ENCODE assay signal across 1 cellular context in the genomic region with DNA sequence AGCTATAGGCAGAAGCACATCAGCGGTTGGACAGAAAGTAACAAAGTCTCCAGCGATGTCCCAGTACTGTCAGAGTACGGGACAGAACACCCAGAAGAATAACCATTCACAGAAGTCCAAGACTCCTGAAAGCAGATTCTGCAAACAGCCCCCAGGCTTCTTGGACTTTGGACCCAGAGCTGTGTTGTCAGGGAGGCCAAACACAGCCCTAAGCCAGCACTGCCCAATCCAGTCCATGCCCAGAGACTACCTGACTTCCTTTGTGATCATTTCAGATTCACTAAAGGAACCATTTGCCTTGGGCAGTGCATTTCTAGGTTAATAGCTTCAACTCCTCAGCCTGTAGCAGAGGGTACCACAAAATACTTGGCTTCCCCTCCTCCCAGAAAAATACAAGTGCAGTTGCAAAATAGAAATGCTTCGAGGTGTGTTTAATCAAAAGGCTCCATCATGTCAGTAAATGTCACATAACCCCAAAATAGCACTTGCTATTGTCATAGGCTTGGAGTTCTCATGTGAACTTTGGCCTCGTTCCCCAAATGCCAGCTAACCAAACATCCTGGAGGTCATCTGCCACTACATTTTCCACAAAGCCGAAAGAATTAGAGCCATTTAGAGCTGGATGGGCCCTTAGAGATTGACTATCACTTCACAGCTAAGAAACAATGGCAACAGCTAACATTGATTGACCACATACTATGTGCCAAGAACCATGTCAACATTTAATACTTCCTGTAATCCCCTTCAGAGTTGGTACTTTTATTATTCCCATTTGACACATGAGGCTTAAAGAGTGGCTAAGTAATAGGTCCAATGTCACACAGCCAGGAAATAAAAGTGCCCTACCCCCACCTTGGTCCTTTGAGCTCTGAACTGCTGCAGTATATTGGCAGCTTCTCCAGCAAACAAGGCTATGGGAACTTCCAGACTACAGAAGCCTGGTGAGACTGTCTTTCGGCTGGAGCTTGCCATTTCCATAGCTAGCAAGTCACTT.
TF ChIP-seq lines count a peak whose summit lies in the region.

No MANE protein-coding gene starts in this region.

TF ChIP-seq in A549, 52 proteins besides CTCF, POLR2A, EP300 and RAD21 (continued from another document):
- TF ChIP-seq HMGXB4 (CRISPR knock-in tag; IDR thresholded peaks at IDR 0.05; ENCODE audit: borderline replicate concordance) (no peak), E2F6 (IDR thresholded peaks at IDR 0.05; ENCODE audit: borderline replicate concordance, low read depth) (no peak), RNF2 (IDR thresholded peaks at IDR 0.05; ENCODE audit: borderline replicate concordance, low read depth) (no peak)
